1 cellular context compared by ENCODE assay signal in genomic region chr4:122783301-122784215, GRCh38.
TF ChIP-seq lines count a peak whose summit lies in the region.

No MANE protein-coding gene starts in this region.

TF ChIP-seq in endothelial cell of umbilical vein, 7 proteins besides CTCF, POLR2A, EP300 and RAD21 (continued from another document):
- no peak for TF ChIP-seq MYC (IDR thresholded peaks at IDR 0.05; ENCODE audit: low read depth, low read length)
